ENCODE assay signal across 9 cellular contexts in the genomic region with DNA sequence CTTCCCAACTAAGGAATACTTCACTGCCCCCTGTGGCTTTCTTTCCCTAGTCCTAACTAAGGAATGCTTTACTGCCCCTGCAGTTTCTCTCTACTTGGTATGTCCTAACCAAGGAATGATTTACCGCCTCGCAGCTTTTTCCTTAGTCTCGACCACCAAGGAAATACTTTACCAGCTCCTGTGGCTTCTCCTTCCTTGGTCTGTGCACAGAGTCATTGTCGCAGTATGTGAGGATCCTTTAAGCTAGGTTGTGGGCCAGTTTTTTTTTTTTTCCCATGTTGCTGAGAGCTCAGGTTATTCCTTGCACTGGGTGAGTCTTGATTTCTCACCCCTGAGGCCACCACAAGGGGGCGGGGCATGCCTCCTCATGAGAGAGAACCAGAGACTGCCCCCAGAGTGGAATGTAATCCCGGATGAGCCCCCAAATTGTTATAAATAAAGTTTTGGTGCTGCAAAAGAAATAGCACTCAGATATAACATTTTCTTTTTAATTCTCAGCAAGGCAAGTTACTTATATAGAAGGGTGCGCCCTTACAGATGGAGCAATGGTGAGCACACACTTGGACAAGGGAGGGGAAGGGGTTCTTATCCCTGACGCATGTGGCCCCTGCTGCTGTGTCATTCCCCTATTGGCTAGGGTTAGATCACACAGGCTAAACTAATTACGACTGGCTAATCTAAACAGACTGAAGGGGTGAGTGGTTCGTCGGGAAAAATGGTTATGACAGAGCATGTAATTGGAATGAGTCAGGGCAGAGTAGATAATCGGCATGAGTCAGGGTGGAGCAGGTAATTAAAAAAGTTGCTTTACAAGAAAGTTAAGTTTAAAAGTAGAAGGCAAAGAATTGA. TPM values are rescaled to one million over a fixed set of nuclear protein-coding genes. Genes with fewer than 3 reads are reported as not detected.
DNase-seq lines count a peak whose midpoint lies in the region; ATAC-seq and TF ChIP-seq lines count a peak whose summit lies in the region.
"Had no signal": no experiment of that assay in that cellular context is flagged by ENCODE, and none has a peak within 500 bp of the region (broad histone marks: within the 10 kb centered on the region; RNA-seq: fewer than 3 reads in every experiment).

No MANE protein-coding gene starts in this region.

- TF ChIP-seq CTCF in BE2C (IDR thresholded peaks at IDR 0.05; ENCODE audit: low read depth, low read length) (peak; percentile 39), RWPE2 (IDR thresholded peaks at IDR 0.05; ENCODE audit: poor library complexity, severe bottlenecking) (peak; percentile 16), stomach (IDR thresholded peaks at IDR 0.05) (no peak)

- H3K9me2 ChIP-seq in GM23248 (ENCODE audit: insufficient read depth), result no peaks in the 10 kb centered on the region

- no peaks in the 10 kb centered on the region for H3K36me3 ChIP-seq in BE2C
- no peaks in the 10 kb centered on the region for H3K36me3 ChIP-seq in GM23248 (ENCODE audit: low read depth)
- no peaks in the 10 kb centered on the region for H3K36me3 ChIP-seq in RWPE2 (ENCODE audit: low read depth)
- peaks cover 0 to 4% (median 0%) of the 10 kb centered on the region in 4 donors for H3K36me3 ChIP-seq in stomach

- no peaks in the 10 kb centered on the region for H3K27me3 ChIP-seq in BE2C
- no peaks in the 10 kb centered on the region for H3K27me3 ChIP-seq in GM23248 (replicated peaks; ENCODE audit: insufficient read depth)
- no peaks in the 10 kb centered on the region for H3K27me3 ChIP-seq in RWPE2 (ENCODE audit: insufficient read depth, poor library complexity, severe bottlenecking)
- H3K27me3 ChIP-seq in stomach, result no peaks in the 10 kb centered on the region

- H3K27ac ChIP-seq in GM23248, result no peak overlapping the region
- peak overlapping the region; percentile 16 for H3K27ac ChIP-seq in RWPE2 (ENCODE audit: poor library complexity, severe bottlenecking)
- no peak overlapping the region for H3K27ac ChIP-seq in stomach

- intact Hi-C loops in stomach (cut with DNase I; ENCODE audit: low total_unique reads), result no loop called here

- H3K4me3 ChIP-seq in BE2C (ENCODE audit: low read depth, low read length), result no peak overlapping the region
- no peak overlapping the region for H3K4me3 ChIP-seq in GM23248
- no peak overlapping the region for H3K4me3 ChIP-seq in RWPE2 (ENCODE audit: severe bottlenecking)
- no peak overlapping the region for H3K4me3 ChIP-seq in stomach

- H3K9me3 ChIP-seq in BE2C (no peaks in the 10 kb centered on the region; the same call in 1 of the 2 replicates), GM23248 (ENCODE audit: low read depth) (no peaks in the 10 kb centered on the region), RWPE2 (ENCODE audit: severe bottlenecking) (no peaks in the 10 kb centered on the region), stomach (peaks cover 0 to 22% (median 18%) of the 10 kb centered on the region in 4 donors)

- no peak overlapping the region for H3K4me2 ChIP-seq in GM23248 (ENCODE audit: unreplicated experiment)

- 55 to 58% methylated on average over 12 of the region's 12 CpGs for WGBS in GM23248 (ENCODE audit: low coverage in 1 of 2, low lambda C conversion rate in 2 of 2, missing lambda C conversion rate in 2 of 2), 2 experiments
- 84 to 89% (median 88%) methylated on average over 12 of the region's 12 CpGs for WGBS in stomach, 5 donors

- H3K79me2 ChIP-seq in GM23248 (ENCODE audit: insufficient read depth), result no peaks in the 10 kb centered on the region

- H3K9ac ChIP-seq in GM23248, result no peak overlapping the region

- peak; percentile 87 for ATAC-seq in RWPE2 (ENCODE audit: low read depth)
- no peak for ATAC-seq in HG02623 (IDR thresholded peaks at IDR 0.05; ENCODE audit: unreplicated experiment)
- no peak for ATAC-seq in activated CD4-positive, CD25-positive, alpha-beta regulatory T cell treated with anti-CD3 and anti-CD28 coated beads, Interleukin-2, amount 50 U/mL, for 24 hours

- H3F3A ChIP-seq in GM23248 (ENCODE audit: insufficient read depth), result no peaks in the 10 kb centered on the region

- no peak overlapping the region for H2AFZ ChIP-seq in GM23248

- no peak for TF ChIP-seq POLR2A in stomach (IDR thresholded peaks at IDR 0.05)

- no peak for TF ChIP-seq EP300 in stomach (IDR thresholded peaks at IDR 0.05)

- in situ Hi-C loops in GM23248 (cut with MboI), result no loop called here

- no peaks in the 10 kb centered on the region for H4K20me1 ChIP-seq in GM23248 (ENCODE audit: insufficient read depth)

- DNase-seq in BE2C (peak; percentile 61), GM23248 (peak; percentile 74), RWPE2 (ENCODE audit: low spot score) (no peak), fibroblast of peridontal ligament (ENCODE audit: extremely low read depth) (peak; percentile 80), islet precursor cell (no peak), stomach (no peak)
- DNase-seq: activated CD8-positive, alpha-beta memory T cell treated with anti-CD3 and anti-CD28 coated beads, Interleukin-2, amount 50 U/mL, for 4 hours had no signal

- H3K4me1 ChIP-seq in BE2C (no peaks in the 10 kb centered on the region), GM23248 (ENCODE audit: insufficient read depth) (no peaks in the 10 kb centered on the region), RWPE2 (ENCODE audit: insufficient read depth, poor library complexity, severe bottlenecking) (peaks cover 4% of the 10 kb centered on the region), stomach (no peaks in the 10 kb centered on the region)

RNA-seq across cellular contexts. Expression of gene NDUFB4, which starts 27.0 kb away (rescaled TPM):
- 637 TPM for polyA plus RNA-seq in BE2C (2012; ENCODE audit: insufficient read depth, insufficient read length, low read depth)
- total RNA-seq in GM23248 (2014; rRNA removed; shearing (Covaris generic)), result 32.9 and 105 TPM in 2 replicates
- polyA plus RNA-seq in GM23248 (2016; fragmentation: Nextera tagmentation; extraction: Ambion mirVana) (246 and 250 TPM in 2 replicates), stomach (100 to 1,000 TPM; 190 to 343 (median 303) TPM)
- total RNA-seq in stomach, result 100 to 1,000 TPM in 1 of 5 donors, 10 to 100 TPM in 4; 18.7 to 128 (median 89.8) TPM

RNA-seq across cellular contexts. Expression of gene HGD, which starts 58.9 kb away (rescaled TPM):
- 2.3 TPM for polyA plus RNA-seq in BE2C (2012; ENCODE audit: insufficient read depth, insufficient read length, low read depth)
- total RNA-seq in GM23248 (2014; rRNA removed; shearing (Covaris generic)), result not detected in 2 replicates
- polyA plus RNA-seq in GM23248 (2016; fragmentation: Nextera tagmentation; extraction: Ambion mirVana) (not detected in 2 replicates), stomach (10 to 100 TPM in 2 of 3 donors, 1 to 10 TPM in 1; 6.3 to 12.8 (median 10.8) TPM)
- 10 to 100 TPM; 12.2 to 66.5 (median 43.7) TPM for total RNA-seq in stomach

Comparison
In these comparisons a context has a peak if more than half of its experiments do, and no peak if none do; other contexts are left out.
1. DNase-seq: peak in BE2C (single experiment), GM23248 (single experiment) and fibroblast of peridontal ligament (single experiment); none in RWPE2 (single experiment), islet precursor cell (single experiment) and stomach (single experiment).
2. CTCF ChIP-seq: peak in BE2C (single experiment) and RWPE2 (single experiment); none in stomach (0 of 7).
3. RNA of gene HGD, which starts 58.9 kb away (total RNA-seq): 12.2 to 66.5 TPM in stomach; not detected in GM23248; every median in the first group is over 10 times any median in the second.